Comparison of ENCODE assay signal across 22 cellular contexts in genomic region chr2:239594772-239595608, GRCh38.
DNase-seq lines count a peak whose midpoint lies in the region; ATAC-seq, FAIRE-seq and TF ChIP-seq lines count a peak whose summit lies in the region.
"Had no signal": no experiment of that assay in that cellular context is flagged by ENCODE, and none has a peak within 500 bp of the region (broad histone marks: within the 10 kb centered on the region; RNA-seq: fewer than 3 reads in every experiment).

No MANE protein-coding gene starts in this region.

- no peak for TF ChIP-seq EP300 in H1 (IDR thresholded peaks at IDR 0.05; ENCODE audit: borderline replicate concordance in 1 of 2, low read depth in 2 of 2, low read length in 2 of 2)

- H2BK120ac ChIP-seq in H1 (replicated peaks; ENCODE audit: low read depth, low read length) = no peak overlapping the region

- H4K8ac ChIP-seq in H1 (ENCODE audit: extremely low read depth, insufficient read depth, low read length) = 0 out of 2 replicates have a peak overlapping the region, but pooled peaks have one; percentile 15

- TF ChIP-seq POLR2A in H1 (IDR thresholded peaks at IDR 0.05; ENCODE audit: control extremely low read depth in 1 of 2, low read depth in 2 of 2, low read length in 2 of 2) (no peak), testis (IDR thresholded peaks at IDR 0.05) (no peak)

- peaks cover 13 to 16% of the 10 kb centered on the region in 2 experiments for H3K9me3 ChIP-seq in H1 (ENCODE audit: insufficient read depth in 2 of 2, low read depth in 1 of 2, low read length in 1 of 2)
- no peaks in the 10 kb centered on the region for H3K9me3 ChIP-seq in testis
- H3K9me3 ChIP-seq: BE2C, neutrophil, vagina had no signal

- H2BK12ac ChIP-seq in H1 (ENCODE audit: low read depth, low read length) = no peak overlapping the region

- H4K91ac ChIP-seq in H1 (replicated peaks; ENCODE audit: insufficient read length, low read length) = no peak overlapping the region

- no peak overlapping the region for H3K9ac ChIP-seq in H1 (replicated peaks in 1 of 4; ENCODE audit: extremely low read depth in 1 of 4, low read depth in 3 of 4, low read length in 3 of 4)

- no peak overlapping the region for H2BK20ac ChIP-seq in H1 (ENCODE audit: low read length)

- no peaks in the 10 kb centered on the region for H4K20me1 ChIP-seq in H1 (replicated peaks in 1 of 2; ENCODE audit: control insufficient read depth in 1 of 2, insufficient read depth in 2 of 2, low read length in 2 of 2)

- no peak overlapping the region for H3K4ac ChIP-seq in H1 (replicated peaks; ENCODE audit: insufficient read length, low read depth, low read length)

- H3K23me2 ChIP-seq in H1 (ENCODE audit: low read depth, low read length) = no peaks in the 10 kb centered on the region

- H3K4me2 ChIP-seq in H1 (ENCODE audit: insufficient read depth in 1 of 2, low read depth in 2 of 2, low read length in 2 of 2) = no peak overlapping the region

- TF ChIP-seq CTCF in H1 (IDR thresholded peaks at IDR 0.05; ENCODE audit: control extremely low read depth in 1 of 3, insufficient read depth in 1 of 3, low read depth in 1 of 3, low read length in 3 of 3) = no peak
- TF ChIP-seq CTCF in testis (IDR thresholded peaks at IDR 0.05) = no peak

- no peak overlapping the region for H2BK15ac ChIP-seq in H1 (ENCODE audit: low read length)

- H3K4me1 ChIP-seq in H1 (replicated peaks in 1 of 4; ENCODE audit: control insufficient read depth in 3 of 4, insufficient read depth in 4 of 4, low read length in 3 of 4) (no peaks in the 10 kb centered on the region; a peak in 1 of 7 replicates), testis (no peaks in the 10 kb centered on the region)
- H3K4me1 ChIP-seq: BE2C, vagina had no signal

- no peak overlapping the region for H2AK5ac ChIP-seq in H1 (ENCODE audit: low read depth, low read length)

- H3K79me1 ChIP-seq in H1 (ENCODE audit: low read depth, low read length) = no peaks in the 10 kb centered on the region

- TF ChIP-seq RAD21 in H1 (IDR thresholded peaks at IDR 0.05 in 1 of 2, conservative IDR thresholded peaks at IDR 0.05 in 1 of 2; ENCODE audit: low read depth in 2 of 2, low read length in 2 of 2) = no peak

- no peak overlapping the region for H3K23ac ChIP-seq in H1 (ENCODE audit: insufficient read length)

- peak; percentile 26 for DNase-seq in activated CD4-positive, CD25-positive, alpha-beta regulatory T cell treated with anti-CD3 and anti-CD28 coated beads, Interleukin-2, amount 50 U/mL, for 72 hours
- DNase-seq in activated CD4-positive, CD25-positive, alpha-beta regulatory T cell (lab: John Stamatoyannopoulos, UW) = no peak
- peak; percentile 35 for DNase-seq in NCI-H2171 treated with DMSO at 0.1 percent for 48 hours (lab: John Stamatoyannopoulos, UW)
- DNase-seq in H1 (ENCODE audit: low read depth in 1 of 2, low spot score in 2 of 2) = no peak
- peak; percentile 51 for DNase-seq in sciatic nerve (ENCODE audit: low spot score)
- no peak for DNase-seq in NCI-H345 treated with DMSO at 0.1 percent for 48 hours (lab: John Stamatoyannopoulos, UW; ENCODE audit: unreplicated experiment)
- DNase-seq in COLO668 (lab: John Stamatoyannopoulos, UW; ENCODE audit: unreplicated experiment) = no peak
- DNase-seq in testis = no peak
- DNase-seq: 8988T; activated CD4-positive, alpha-beta T cell treated with anti-CD3 and anti-CD28 coated beads, Interleukin-2, amount 10 ng/mL, durations not matched to agents 7 days and 5 days; BE2C; Calu3; immature natural killer cell; NCI-H1105; NCI-H2107; NCI-H526; stimulated activated CD4-positive, alpha-beta T cell treated with anti-CD3 and anti-CD28 coated beads, Interleukin-4, amount 100 ng/mL, for 4 hours; SW 1271 had no signal

- H3K27ac ChIP-seq in H1 (ENCODE audit: low read depth, low read length) (no peak overlapping the region), testis (no peak overlapping the region)
- H3K27ac ChIP-seq: neutrophil, vagina had no signal

- H2AFZ ChIP-seq in H1 (ENCODE audit: low read length) = no peak overlapping the region

- H3K4me3 ChIP-seq in H1 (ENCODE audit: extremely low read depth in 1 of 4, insufficient read depth in 2 of 4, low read depth in 3 of 4, low read length in 4 of 4) = no peak overlapping the region
- no peak overlapping the region for H3K4me3 ChIP-seq in testis
- H3K4me3 ChIP-seq: vagina had no signal

- CTCF ChIA-PET in H1 (lab: Charles Lee; ENCODE audit: partially characterized antibody) = interaction anchor here (0.6 kb wide), 1 partner anchor 85 kb away, joined by 3 read pairs; no protein-coding TSS in a partner anchor

- H3K36me3 ChIP-seq in H1 (ENCODE audit: control insufficient read depth in 2 of 4, insufficient read depth in 4 of 4, low read length in 3 of 4) (no peaks in the 10 kb centered on the region), testis (ENCODE audit: low read depth, missing control alignments) (no peaks in the 10 kb centered on the region)
- H3K36me3 ChIP-seq: BE2C, neutrophil, vagina had no signal

- POLR2A ChIA-PET in H1 (lab: Charles Lee; ENCODE audit: partially characterized antibody) = no interaction called here

- ATAC-seq in sciatic nerve = no peak
- ATAC-seq: Right ventricle myocardium inferior had no signal

- no peak overlapping the region for H2BK5ac ChIP-seq in H1 (ENCODE audit: low read depth, low read length)

- intact Hi-C loops in sciatic nerve (cut with DNase I) (no loop called here), testis (cut with DNase I; ENCODE audit: low total_unique reads) (no loop called here)

- no peak overlapping the region for H3K18ac ChIP-seq in H1 (ENCODE audit: extremely low read depth, low read length)

- H3K27me3 ChIP-seq in H1 (replicated peaks in 1 of 4; ENCODE audit: control insufficient read depth in 3 of 4, extremely low read depth in 1 of 4, insufficient read depth in 3 of 4, low read length in 3 of 4) (no peaks in the 10 kb centered on the region), testis (no peaks in the 10 kb centered on the region)
- H3K27me3 ChIP-seq: BE2C, neutrophil, vagina had no signal

- no peaks in the 10 kb centered on the region for H3K79me2 ChIP-seq in H1 (ENCODE audit: control insufficient read depth in 1 of 2, insufficient read depth in 2 of 2, low read length in 2 of 2)

- no peak overlapping the region for H3K56ac ChIP-seq in H1 (replicated peaks; ENCODE audit: insufficient read length, low read depth, low read length)

- no peak for FAIRE-seq in H1 (lab: Jason Lieb, UNC)
- FAIRE-seq: colon had no signal

- no peak overlapping the region for H4K5ac ChIP-seq in H1 (ENCODE audit: insufficient read length, low read depth, low read length)

- 94% methylated on average over 19 of the region's 20 CpGs; no CpG with 5 or more reads in 1 of the 2 experiments for WGBS in H1 (ENCODE audit: extremely low coverage in 1 of 2, insufficient coverage in 1 of 2, insufficient read length in 1 of 2, insufficient replicate concordance in 2 of 2, low coverage in 1 of 2, low lambda C conversion rate in 2 of 2, missing lambda C conversion rate in 1 of 2), 2 experiments
- 92 to 94% methylated on average over 18 to 20 of the region's 20 CpGs for WGBS in testis, 2 donors

- no peak overlapping the region for H3K14ac ChIP-seq in H1 (ENCODE audit: insufficient read length)

TF ChIP-seq in H1, 55 proteins besides CTCF, POLR2A, EP300 and RAD21:
- no peak for TF ChIP-seq POLR2AphosphoS5 (IDR thresholded peaks at IDR 0.05; ENCODE audit: low read depth, low read length)
- TF ChIP-seq CHD1 (IDR thresholded peaks at IDR 0.05; ENCODE audit: low read depth, low read length) = no peak
- TF ChIP-seq SUZ12 (IDR thresholded peaks at IDR 0.05; ENCODE audit: low read length) = no peak
- TF ChIP-seq JUN (IDR thresholded peaks at IDR 0.05; ENCODE audit: low read depth, low read length) = no peak
- TF ChIP-seq SP2 (IDR thresholded peaks at IDR 0.05; ENCODE audit: low read length) = no peak
- TF ChIP-seq CBX5 (IDR thresholded peaks at IDR 0.05; ENCODE audit: low read depth, low read length) = no peak
- TF ChIP-seq RNF2 (IDR thresholded peaks at IDR 0.05; ENCODE audit: borderline replicate concordance, low read depth, low read length, missing control alignments, poor library complexity, severe bottlenecking) = no peak
- TF ChIP-seq NRF1 (IDR thresholded peaks at IDR 0.05; ENCODE audit: low read depth, low read length) = no peak
- TF ChIP-seq USF2 (IDR thresholded peaks at IDR 0.05; ENCODE audit: low read length) = no peak
- TF ChIP-seq JUND (IDR thresholded peaks at IDR 0.05; ENCODE audit: low read length) = no peak
- no peak for TF ChIP-seq SP4 (IDR thresholded peaks at IDR 0.05; ENCODE audit: low read length)
- no peak for TF ChIP-seq HDAC6 (IDR thresholded peaks at IDR 0.05; ENCODE audit: low read depth, low read length)
- no peak for TF ChIP-seq SIRT6 (IDR thresholded peaks at IDR 0.05; ENCODE audit: low read length)
- TF ChIP-seq KDM5A (IDR thresholded peaks at IDR 0.05; ENCODE audit: low read length) = no peak
- TF ChIP-seq TAF1 (IDR thresholded peaks at IDR 0.05; ENCODE audit: low read depth, low read length) = no peak
- TF ChIP-seq TCF12 (IDR thresholded peaks at IDR 0.05; ENCODE audit: low read depth, low read length) = no peak

Comparison
In these comparisons a context has a peak if more than half of its experiments do, and no peak if none do; other contexts are left out.
1. DNase-seq: peak in activated CD4-positive, CD25-positive, alpha-beta regulatory T cell treated with anti-CD3 and anti-CD28 coated beads, Interleukin-2, amount 50 U/mL, for 72 hours (single experiment), NCI-H2171 treated with DMSO at 0.1 percent for 48 hours (single experiment) and sciatic nerve (single experiment); none in activated CD4-positive, CD25-positive, alpha-beta regulatory T cell (0 of 4), H1 (0 of 2), NCI-H345 treated with DMSO at 0.1 percent for 48 hours (single experiment), COLO668 (single experiment) and testis (single experiment).